Comparison of ENCODE assay signal across 2 cellular contexts in genomic region chr2:100852447-100852846, GRCh38.
TF ChIP-seq lines count a peak whose summit lies in the region.

No MANE protein-coding gene starts in this region.

TF ChIP-seq in HepG2, 621 proteins besides CTCF, POLR2A, EP300 and RAD21:
- TF ChIP-seq PCBP2 (optimal IDR thresholded peaks at IDR 0.05; ENCODE audit: low read depth, low read length, poor library complexity, severe bottlenecking) (no peak), ZNF839 (CRISPR knock-in tag; IDR thresholded peaks at IDR 0.05; ENCODE audit: borderline replicate concordance) (no peak), SIX4 (CRISPR knock-in tag; IDR thresholded peaks at IDR 0.05) (no peak), RBM22 (optimal IDR thresholded peaks at IDR 0.05; ENCODE audit: low read length) (peak; percentile 72)

TF ChIP-seq in H1, 55 proteins besides CTCF, POLR2A, EP300 and RAD21:
- TF ChIP-seq TBP (IDR thresholded peaks at IDR 0.05; ENCODE audit: low read depth, low read length) (no peak), EGR1 (IDR thresholded peaks at IDR 0.05; ENCODE audit: borderline replicate concordance, low read depth, low read length) (no peak), EZH2 (IDR thresholded peaks at IDR 0.05; ENCODE audit: low read depth, low read length, severe bottlenecking) (no peak), ZNF274 (IDR thresholded peaks at IDR 0.05; ENCODE audit: borderline replicate concordance, extremely low read depth, low read length) (no peak), HDAC6 (IDR thresholded peaks at IDR 0.05; ENCODE audit: low read depth, low read length) (no peak), JUN (IDR thresholded peaks at IDR 0.05; ENCODE audit: low read depth, low read length) (no peak)
